Comparison of ENCODE assay signal across 8 cellular contexts in genomic region chr11:13668102-13668956, GRCh38. TPM values are rescaled to one million over a fixed set of nuclear protein-coding genes. Genes with fewer than 3 reads are reported as not detected.
DNase-seq lines count a peak whose midpoint lies in the region; ATAC-seq and TF ChIP-seq lines count a peak whose summit lies in the region.

TSS of gene FAR1 (plus strand) at chr11:13668668. CDS start at chr11:13694766, 26,098 bp downstream.

- peak within 1 kb of the TSS; percentile 76 for H3K4me3 ChIP-seq in epithelial cell of esophagus (ENCODE audit: low read length)

- DNase-seq in DMS153 treated with DMSO at 0.1 percent for 48 hours (lab: John Stamatoyannopoulos, UW; ENCODE audit: unreplicated experiment) (peak; percentile 96), OCI-M2 (lab: John Stamatoyannopoulos, UW; ENCODE audit: unreplicated experiment) (peak; percentile 48), activated T-cell treated with anti-CD3 and anti-CD28 coated beads for 48 hours (ENCODE audit: low read depth) (peak; percentile 98), epithelial cell of esophagus (ENCODE audit: low read depth) (peak; percentile 99), mucosa of gallbladder (ENCODE audit: low spot score) (peak; percentile 97)
- DNase-seq in stimulated activated CD8-positive, alpha-beta memory T cell treated with anti-CD3 and anti-CD28 coated beads, Interleukin-4, amount 100 ng/mL, for 4 hours (ENCODE audit: low read depth in 2 of 2, low spot score in 1 of 2), result peak; percentile 84 to 93

- ATAC-seq in GM21529 (IDR thresholded peaks at IDR 0.05; ENCODE audit: unreplicated experiment), result peak; percentile 87

- peak; percentile 58 for TF ChIP-seq EP300 in Ishikawa (IDR thresholded peaks at IDR 0.05; ENCODE audit: borderline replicate concordance)

- TF ChIP-seq CTCF in epithelial cell of esophagus (IDR thresholded peaks at IDR 0.05; ENCODE audit: insufficient read depth, low read depth, low read length, missing control alignments), result no peak

- TF ChIP-seq RAD21 in Ishikawa (IDR thresholded peaks at IDR 0.05; ENCODE audit: low read depth), result 0 out of 2 replicates have a peak, but pooled peaks have one; percentile 4

TF ChIP-seq in Ishikawa, 13 proteins besides CTCF, POLR2A, EP300 and RAD21:
- TF ChIP-seq TCF12 (IDR thresholded peaks at IDR 0.05; ENCODE audit: low read depth) (no peak; the same call in 1 of the 2 replicates), REST (IDR thresholded peaks at IDR 0.05; ENCODE audit: low read depth) (no peak), ZBTB7A (IDR thresholded peaks at IDR 0.05; ENCODE audit: low read depth) (peak; percentile 27; the same call in 1 of the 2 replicates), NFIC (IDR thresholded peaks at IDR 0.05) (no peak), TAF1 (IDR thresholded peaks at IDR 0.05; ENCODE audit: low read depth) (peak; percentile 53), CEBPB (IDR thresholded peaks at IDR 0.05) (no peak), YY1 (IDR thresholded peaks at IDR 0.05; ENCODE audit: low read depth) (peak; percentile 77), FOXM1 (IDR thresholded peaks at IDR 0.05; ENCODE audit: borderline replicate concordance, low read depth) (no peak; the same call in none of the 2 replicates), EGR1 (IDR thresholded peaks at IDR 0.05) (peak; percentile 62; the same call in 1 of the 2 replicates), TEAD4 (IDR thresholded peaks at IDR 0.05) (no peak), CREB1 (IDR thresholded peaks at IDR 0.05; ENCODE audit: low read depth) (peak; percentile 72)
- TF ChIP-seq, protein P1, sequence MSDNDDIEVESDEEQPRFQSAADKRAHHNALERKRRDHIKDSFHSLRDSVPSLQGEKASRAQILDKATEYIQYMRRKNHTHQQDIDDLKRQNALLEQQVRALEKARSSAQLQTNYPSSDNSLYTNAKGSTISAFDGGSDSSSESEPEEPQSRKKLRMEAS (IDR thresholded peaks at IDR 0.05), result peak; percentile 90
- TF ChIP-seq, protein P2, sequence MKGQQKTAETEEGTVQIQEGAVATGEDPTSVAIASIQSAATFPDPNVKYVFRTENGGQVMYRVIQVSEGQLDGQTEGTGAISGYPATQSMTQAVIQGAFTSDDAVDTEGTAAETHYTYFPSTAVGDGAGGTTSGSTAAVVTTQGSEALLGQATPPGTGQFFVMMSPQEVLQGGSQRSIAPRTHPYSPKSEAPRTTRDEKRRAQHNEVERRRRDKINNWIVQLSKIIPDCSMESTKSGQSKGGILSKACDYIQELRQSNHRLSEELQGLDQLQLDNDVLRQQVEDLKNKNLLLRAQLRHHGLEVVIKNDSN (IDR thresholded peaks at IDR 0.05), result no peak

RNA-seq across cellular contexts. Expression of gene FAR1, which starts in this region (rescaled TPM):
- 28.2 TPM for total RNA-seq in mucosa of gallbladder

Comparison
In these comparisons a context has a peak if more than half of its experiments do, and no peak if none do; other contexts are left out.
1. Peak in every context shown above with its lines: DNase-seq, ATAC-seq and H3K4me3 ChIP-seq.
2. DNase-seq: peak in every context shown above with its lines; median percentile 99 in epithelial cell of esophagus; 98 in activated T-cell treated with anti-CD3 and anti-CD28 coated beads for 48 hours; 97 in mucosa of gallbladder; 96 in DMS153 treated with DMSO at 0.1 percent for 48 hours; 88 in stimulated activated CD8-positive, alpha-beta memory T cell treated with anti-CD3 and anti-CD28 coated beads, Interleukin-4, amount 100 ng/mL, for 4 hours; 48 in OCI-M2.